Comparison of ENCODE assay signal across 9 cellular contexts in the genomic region with DNA sequence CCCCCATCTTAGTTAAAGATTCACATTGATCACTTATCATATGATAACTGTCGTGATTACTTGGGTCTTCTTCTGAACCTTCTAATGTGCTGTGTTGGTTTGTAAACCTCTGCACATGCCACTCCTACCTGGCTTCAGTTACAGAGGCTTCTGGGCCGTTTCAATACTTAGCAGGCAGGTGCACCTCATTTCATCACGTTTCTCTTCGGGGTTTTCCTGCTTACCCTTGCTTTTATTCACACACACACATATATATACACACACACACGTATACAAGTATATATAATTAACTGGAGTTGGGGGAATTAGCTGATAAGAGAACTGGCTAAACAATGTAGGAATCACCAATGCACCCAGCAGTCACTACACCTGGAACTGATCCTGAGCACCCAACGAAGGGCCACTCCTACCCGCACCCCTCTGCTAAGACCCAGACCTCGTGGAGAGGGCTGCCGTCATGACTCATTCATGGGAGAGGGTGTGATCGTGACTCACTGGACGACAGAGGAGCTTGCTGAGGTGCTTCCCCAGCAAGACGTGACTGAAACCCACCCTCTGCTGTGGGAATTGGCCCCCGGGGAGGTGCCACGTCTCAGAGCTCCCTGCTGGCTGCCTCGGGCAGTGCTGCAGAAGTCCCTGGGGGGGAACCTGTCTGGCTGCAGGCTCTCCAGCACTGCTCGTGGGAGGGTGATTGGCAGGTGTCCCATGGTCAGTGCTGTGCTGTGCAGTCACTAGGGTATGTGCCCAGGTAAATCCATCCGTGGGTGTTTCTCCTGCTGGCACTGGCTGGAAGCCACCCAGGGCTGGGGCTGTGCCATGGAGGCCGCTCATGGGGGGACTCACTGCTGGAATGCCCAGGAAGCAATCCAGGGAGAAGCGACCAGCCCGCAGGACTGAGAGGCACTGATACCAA.
DNase-seq lines count a peak whose midpoint lies in the region; ATAC-seq, FAIRE-seq and TF ChIP-seq lines count a peak whose summit lies in the region.
"Had no signal": no experiment of that assay in that cellular context is flagged by ENCODE, and none has a peak within 500 bp of the region (broad histone marks: within the 10 kb centered on the region; RNA-seq: fewer than 3 reads in every experiment).

No MANE protein-coding gene starts in this region.

- no peak overlapping the region for H3K9ac ChIP-seq in mesenchymal stem cell (ENCODE audit: low read length)

- no peak overlapping the region for H4K91ac ChIP-seq in mesenchymal stem cell (ENCODE audit: low read length)

- H3K36me3 Mint-ChIP-seq in activated CD8-positive, alpha-beta memory T cell treated with anti-CD3 and anti-CD28 coated beads, Interleukin-2, amount 10 ng/mL, durations not matched to agents 7 days and 5 days = no peaks in the 10 kb centered on the region
- H3K36me3 Mint-ChIP-seq: CD4-positive, alpha-beta memory T cell had no signal

- H2AFZ ChIP-seq in mesenchymal stem cell (ENCODE audit: low read depth, low read length) = no peak overlapping the region

- H3K27ac ChIP-seq in mesenchymal stem cell (ENCODE audit: low read length, poor library complexity, severe bottlenecking) = no peak overlapping the region
- H3K27ac ChIP-seq in spleen = no peak overlapping the region

- H4K8ac ChIP-seq in mesenchymal stem cell (ENCODE audit: low read length) = no peak overlapping the region

- peaks cover 55% of the 10 kb centered on the region for H3K27me3 Mint-ChIP-seq in activated CD8-positive, alpha-beta memory T cell treated with anti-CD3 and anti-CD28 coated beads, Interleukin-2, amount 10 ng/mL, durations not matched to agents 7 days and 5 days

- H3K4me1 ChIP-seq in mesenchymal stem cell (ENCODE audit: control insufficient read depth, insufficient read depth, low read depth, low read length) = peaks cover 6% of the 10 kb centered on the region
- peaks cover 0 to 14% (median 2%) of the 10 kb centered on the region in 6 donors for H3K4me1 ChIP-seq in spleen

- no peak overlapping the region for H2BK15ac ChIP-seq in mesenchymal stem cell (ENCODE audit: low read depth, poor library complexity, severe bottlenecking)

- peak overlapping the region in 1 of 2 experiments; percentile 2 for H3K14ac ChIP-seq in mesenchymal stem cell (ENCODE audit: low read length in 2 of 2)

- no peak overlapping the region for H3K23ac ChIP-seq in mesenchymal stem cell (ENCODE audit: low read length in 2 of 2)

- TF ChIP-seq POLR2A in spleen (IDR thresholded peaks at IDR 0.05) = no peak

- H3K79me1 ChIP-seq in mesenchymal stem cell (replicated peaks; ENCODE audit: low read length, poor library complexity, severe bottlenecking) = no peaks in the 10 kb centered on the region

- H3K4me2 ChIP-seq in mesenchymal stem cell (ENCODE audit: low read length, poor library complexity, severe bottlenecking) = no peak overlapping the region

- peaks cover 4% of the 10 kb centered on the region for H3K4me1 Mint-ChIP-seq in activated CD8-positive, alpha-beta memory T cell treated with anti-CD3 and anti-CD28 coated beads, Interleukin-2, amount 10 ng/mL, durations not matched to agents 7 days and 5 days

- H3K9me3 ChIP-seq in mesenchymal stem cell (ENCODE audit: control insufficient read depth, low read length) (peaks cover 30% of the 10 kb centered on the region), spleen (peaks cover 0 to 27% (median 12%) of the 10 kb centered on the region in 8 donors)

- CTCF ChIA-PET in activated CD8-positive, alpha-beta memory T cell treated with anti-CD3 and anti-CD28 coated beads, Interleukin-2, amount 10 ng/mL, durations not matched to agents 7 days and 5 days (lab: Charles Lee) = no interaction called here

- H3K27ac Mint-ChIP-seq in activated CD8-positive, alpha-beta memory T cell treated with anti-CD3 and anti-CD28 coated beads, Interleukin-2, amount 10 ng/mL, durations not matched to agents 7 days and 5 days = no peak overlapping the region
- H3K27ac Mint-ChIP-seq: CD4-positive, alpha-beta memory T cell had no signal

- no peak for DNase-seq in activated CD4-positive, CD25-positive, alpha-beta regulatory T cell treated with anti-CD3 and anti-CD28 coated beads, Interleukin-2, amount 50 U/mL, for 72 hours
- peak; percentile 57 for DNase-seq in activated CD8-positive, alpha-beta memory T cell treated with anti-CD3 and anti-CD28 coated beads, Interleukin-2, amount 10 ng/mL, durations not matched to agents 7 days and 5 days
- DNase-seq in mesenchymal stem cell = peak; percentile 68
- DNase-seq in effector CD8-positive, alpha-beta T cell (lab: John Stamatoyannopoulos, UW) = no peak
- no peak for DNase-seq in spleen
- DNase-seq in D721Med (ENCODE audit: insufficient read length, low spot score) = no peak

- 53% methylated on average over 15 of the region's 20 CpGs for WGBS in mesenchymal stem cell
- WGBS in spleen, 5 donors = 59 to 75% (median 68%) methylated on average over 17 to 20 of the region's 20 CpGs

- ATAC-seq in activated CD4-positive, CD25-positive, alpha-beta regulatory T cell treated with anti-CD3 and anti-CD28 coated beads, Interleukin-2, amount 50 U/mL, for 24 hours = peak; percentile 75 to 90
- ATAC-seq in HG03064 (IDR thresholded peaks at IDR 0.05; ENCODE audit: low read depth, unreplicated experiment) = peak; percentile 47
- peak; percentile 62 for ATAC-seq in activated CD8-positive, alpha-beta memory T cell treated with anti-CD3 and anti-CD28 coated beads, Interleukin-2, amount 10 ng/mL, durations not matched to agents 7 days and 5 days

- no peak overlapping the region for H2BK12ac ChIP-seq in mesenchymal stem cell (ENCODE audit: low read length in 2 of 2)

- H2BK5ac ChIP-seq in mesenchymal stem cell (ENCODE audit: low read depth, low read length, poor library complexity, severe bottlenecking) = no peak overlapping the region

- H3K36me3 ChIP-seq in mesenchymal stem cell (ENCODE audit: control insufficient read depth in 1 of 2, insufficient read depth in 2 of 2, low read depth in 1 of 2, low read length in 2 of 2) (no peaks in the 10 kb centered on the region), spleen (no peaks in the 10 kb centered on the region)

- intact Hi-C loops in spleen (cut with DNase I; ENCODE audit: low total_unique reads) = no loop called here

- no peak overlapping the region for H2AK5ac ChIP-seq in mesenchymal stem cell (ENCODE audit: low read length, severe bottlenecking)

- H2BK120ac ChIP-seq in mesenchymal stem cell (ENCODE audit: low read depth, low read length) = no peak overlapping the region

- H3K27me3 ChIP-seq in mesenchymal stem cell (ENCODE audit: control insufficient read depth in 1 of 2, insufficient read depth in 1 of 2, low read length in 2 of 2) (peaks cover 14 to 42% of the 10 kb centered on the region in 2 experiments), spleen (replicated peaks in 1 of 7) (peaks cover 0 to 64% (median 10%) of the 10 kb centered on the region in 7 donors)

- H3K4me3 Mint-ChIP-seq in activated CD8-positive, alpha-beta memory T cell treated with anti-CD3 and anti-CD28 coated beads, Interleukin-2, amount 10 ng/mL, durations not matched to agents 7 days and 5 days = no peak overlapping the region
- H3K4me3 Mint-ChIP-seq: CD4-positive, alpha-beta memory T cell had no signal

- TF ChIP-seq CTCF in spleen (IDR thresholded peaks at IDR 0.05 in 8 of 11, conservative IDR thresholded peaks at IDR 0.05 in 3 of 11) = no peak
- no peak for TF ChIP-seq CTCF in D721Med (IDR thresholded peaks at IDR 0.05; ENCODE audit: insufficient read depth, missing control alignments)

- H3K18ac ChIP-seq in mesenchymal stem cell (ENCODE audit: low read depth in 1 of 2, low read length in 2 of 2) = no peak overlapping the region

- no peak overlapping the region for H3K4ac ChIP-seq in mesenchymal stem cell (ENCODE audit: low read depth in 1 of 2, low read length in 2 of 2)

- H3K4me3 ChIP-seq in mesenchymal stem cell (ENCODE audit: insufficient read depth in 1 of 2, low read depth in 1 of 2, low read length in 2 of 2) (no peak overlapping the region), spleen (no peak overlapping the region)

- FAIRE-seq in D721Med (lab: Jason Lieb, UNC) = no peak

- H3K9me3 Mint-ChIP-seq in activated CD8-positive, alpha-beta memory T cell treated with anti-CD3 and anti-CD28 coated beads, Interleukin-2, amount 10 ng/mL, durations not matched to agents 7 days and 5 days (ENCODE audit: low read depth) = no peaks in the 10 kb centered on the region

Comparison
In these comparisons a context has a peak if more than half of its experiments do, and no peak if none do; other contexts are left out.
1. DNase-seq: peak in activated CD8-positive, alpha-beta memory T cell treated with anti-CD3 and anti-CD28 coated beads, Interleukin-2, amount 10 ng/mL, durations not matched to agents 7 days and 5 days (single experiment) and mesenchymal stem cell (single experiment); none in activated CD4-positive, CD25-positive, alpha-beta regulatory T cell treated with anti-CD3 and anti-CD28 coated beads, Interleukin-2, amount 50 U/mL, for 72 hours (single experiment), effector CD8-positive, alpha-beta T cell (single experiment), spleen (single experiment) and D721Med (single experiment).
2. Peak in every context shown above with its lines, with median percentiles within 50 percentile points of each other: ATAC-seq.